ENCODE assay signal across 33 cellular contexts in the genomic region with DNA sequence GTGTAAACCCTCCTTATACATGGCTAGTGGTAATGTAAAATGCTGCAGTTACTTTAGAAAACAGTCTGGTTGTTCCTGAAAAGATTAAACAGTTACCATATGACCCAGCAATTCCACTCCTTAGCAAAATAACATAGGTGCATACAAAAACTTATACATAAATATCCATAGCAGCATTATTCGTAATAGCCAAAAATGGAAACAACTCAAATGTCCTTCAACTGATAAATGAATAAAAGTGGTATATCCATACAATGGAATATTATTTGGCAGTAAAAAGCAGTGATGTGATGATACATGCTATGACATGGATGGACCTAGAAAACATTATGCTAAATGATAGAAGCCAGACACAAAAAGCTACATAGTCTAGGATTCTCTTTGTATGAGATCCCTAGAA.
"Had no signal": no experiment of that assay in that cellular context is flagged by ENCODE, and none has a peak within 500 bp of the region (broad histone marks: within the 10 kb centered on the region; RNA-seq: fewer than 3 reads in every experiment).

No MANE protein-coding gene starts in this region.

- H3K4me1 ChIP-seq: adrenal gland, breast epithelium, Peyer's patch, SJSA1 had no signal

- H3K4me3 Mint-ChIP-seq: activated CD8-positive, alpha-beta T cell treated with anti-CD3 and anti-CD28 coated beads, Interleukin-2, amount 10 ng/mL, durations not matched to agents 7 days and 5 days; activated naive CD4-positive, alpha-beta T cell treated with anti-CD3 and anti-CD28 coated beads for 36 hours; activated T-cell treated with anti-CD3 and anti-CD28 coated beads, Interleukin-2, amount 50 U/mL, for 24 hours had no signal

- H3K9me3 Mint-ChIP-seq: activated naive CD4-positive, alpha-beta T cell treated with anti-CD3 and anti-CD28 coated beads for 36 hours; activated naive CD4-positive, alpha-beta T cell treated with anti-CD3 and anti-CD28 coated beads, Interleukin-2, amount 50 U/mL, for 72 hours; activated T-cell treated with anti-CD3 and anti-CD28 coated beads, Interleukin-2, amount 50 U/mL, for 24 hours had no signal

- H3K36me3 Mint-ChIP-seq: activated naive CD4-positive, alpha-beta T cell treated with anti-CD3 and anti-CD28 coated beads, Interleukin-2, amount 50 U/mL, for 72 hours had no signal

- H3K9me3 ChIP-seq: adrenal gland, body of pancreas, breast epithelium, Peyer's patch, SJSA1 had no signal

- H3K27ac Mint-ChIP-seq: activated CD8-positive, alpha-beta T cell treated with anti-CD3 and anti-CD28 coated beads, Interleukin-2, amount 10 ng/mL, durations not matched to agents 7 days and 5 days; activated naive CD4-positive, alpha-beta T cell treated with anti-CD3 and anti-CD28 coated beads for 36 hours; activated naive CD4-positive, alpha-beta T cell treated with anti-CD3 and anti-CD28 coated beads, Interleukin-2, amount 50 U/mL, for 72 hours; activated T-cell treated with anti-CD3 and anti-CD28 coated beads, Interleukin-2, amount 50 U/mL, for 24 hours had no signal

- H3K4me3 ChIP-seq: adrenal gland, body of pancreas, breast epithelium, MG63, Peyer's patch, SJSA1 had no signal

- H3K27ac ChIP-seq: adrenal gland, body of pancreas, breast epithelium, Peyer's patch, SJSA1, WERI-Rb-1 had no signal

- DNase-seq: activated CD4-positive, alpha-beta T cell treated with anti-CD3 and anti-CD28 coated beads for 1 hour; activated CD4-positive, alpha-beta T cell treated with anti-CD3 and anti-CD28 coated beads for 48 hours; activated CD4-positive, CD25-positive, alpha-beta regulatory T cell; activated CD8-positive, alpha-beta T cell treated with anti-CD3 and anti-CD28 coated beads, Interleukin-2, amount 10 ng/mL, durations not matched to agents 7 days and 5 days; activated gamma-delta T cell treated with Interleukin-2 at 50 U/mL for 16 hours; activated naive CD4-positive, alpha-beta T cell treated with anti-CD3 and anti-CD28 coated beads for 36 hours; activated T-cell treated with anti-CD3 and anti-CD28 coated beads, Interleukin-2, amount 50 U/mL, for 24 hours; adrenal gland; body of pancreas; Kasumi-1; KG1; MG63; NCI-H1048; NCI-H1105 treated with DMSO at 0.1 percent for 48 hours; NCI-H1436; NCI-H1694; NCI-H1930; NCI-H2081 treated with DMSO at 0.1 percent for 48 hours; NCI-H226; NCI-H446 treated with DMSO at 0.1 percent for 48 hours; NCI-H524 treated with DMSO at 0.1 percent for 48 hours; PC-3; Peyer's patch; RPMI8226; SHP77 treated with DMSO at 0.1 percent for 48 hours; SW 1271; T-helper 1 cell; T1000; WERI-Rb-1 had no signal

- H3K36me3 ChIP-seq: breast epithelium had no signal

- ATAC-seq: activated CD8-positive, alpha-beta T cell treated with anti-CD3 and anti-CD28 coated beads, Interleukin-2, amount 10 ng/mL, durations not matched to agents 7 days and 5 days; activated naive CD4-positive, alpha-beta T cell treated with anti-CD3 and anti-CD28 coated beads, Interleukin-2, amount 50 U/mL, for 72 hours; body of pancreas; PC-3 had no signal

- FAIRE-seq: astrocyte had no signal

- H3K27me3 ChIP-seq: adrenal gland, body of pancreas, breast epithelium, MG63, Peyer's patch, SJSA1 had no signal

- H3K27me3 Mint-ChIP-seq: activated T-cell treated with anti-CD3 and anti-CD28 coated beads, Interleukin-2, amount 50 U/mL, for 24 hours had no signal
